In the genomic region with DNA sequence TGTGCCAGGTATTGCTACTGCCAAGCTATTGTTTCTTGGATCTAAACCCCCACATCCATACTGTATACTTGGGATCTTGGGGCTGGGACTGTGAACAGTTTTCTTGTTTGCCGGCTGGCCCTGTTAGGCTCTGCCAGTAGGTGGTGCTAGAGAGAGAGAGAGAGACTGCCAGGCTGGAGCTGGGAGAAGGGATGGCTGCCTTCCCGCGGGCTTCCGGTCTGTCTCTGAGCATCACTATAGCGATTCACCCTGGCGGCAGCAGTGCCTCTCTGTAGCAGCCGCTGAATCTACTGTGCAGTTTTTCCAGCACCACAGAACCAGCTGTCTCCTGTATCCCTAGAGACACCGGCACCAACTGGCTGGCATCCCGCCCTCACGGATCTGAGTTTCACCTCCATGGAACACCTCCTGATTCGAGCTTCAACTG, we compare ENCODE assay signal across 8 cellular contexts.
A peak's percentile ranks its signal among the peaks of the same experiment; 100 is the strongest.
DNase-seq lines count a peak whose midpoint lies in the region; ATAC-seq and TF ChIP-seq lines count a peak whose summit lies in the region.

No MANE protein-coding gene starts in this region.

- TF ChIP-seq POLR2A in erythroblast (IDR thresholded peaks at IDR 0.05; ENCODE audit: low read length) (no peak), transverse colon (IDR thresholded peaks at IDR 0.05) (no peak)

- H4K20me1 ChIP-seq in neural cell (ENCODE audit: insufficient read depth): no peaks in the 10 kb centered on the region

- H3K4me2 ChIP-seq in neural cell (ENCODE audit: low read length): no peak overlapping the region

- no peak overlapping the region for H3K27ac ChIP-seq in neural cell (ENCODE audit: low read length)
- H3K27ac ChIP-seq in transverse colon: no peak overlapping the region

- WGBS in transverse colon (ENCODE audit: low coverage in 1 of 2), 2 donors: 61 to 70% methylated on average over 6 to 11 of the region's 11 CpGs

- H3K36me3 ChIP-seq in neural cell (ENCODE audit: insufficient read depth, low read length) (no peaks in the 10 kb centered on the region), transverse colon (no peaks in the 10 kb centered on the region)

- H3K9me2 ChIP-seq in neural cell (ENCODE audit: insufficient read depth, low read length): no peaks in the 10 kb centered on the region

- H2AFZ ChIP-seq in neural cell (ENCODE audit: low read depth, low read length): no peak overlapping the region

- H3K27me3 ChIP-seq in neural cell (ENCODE audit: insufficient read depth, low read depth, low read length) (no peaks in the 10 kb centered on the region), transverse colon (peaks cover 4% of the 10 kb centered on the region)

- ATAC-seq in HG03025 (IDR thresholded peaks at IDR 0.05; ENCODE audit: low FRiP score, unreplicated experiment): peak; percentile 57

- no peak overlapping the region for H3K4me3 ChIP-seq in neural cell (ENCODE audit: low read length)
- no peak overlapping the region for H3K4me3 ChIP-seq in transverse colon

- no peak for TF ChIP-seq RAD21 in neural cell (conservative IDR thresholded peaks at IDR 0.05)

- no peak overlapping the region for H3K9ac ChIP-seq in neural cell (ENCODE audit: low read length)

- no peaks in the 10 kb centered on the region for H3K4me1 ChIP-seq in transverse colon

- intact Hi-C loops in transverse colon (cut with DNase I; ENCODE audit: low total_unique reads): no loop called here

- in situ Hi-C loops in transverse colon (cut with MboI; ENCODE audit: low pct_ligation_motif_present in 1 of 4, low pct_unique_long_range_greater_than_20kb in 1 of 4, low sequenced_read_pairs in 3 of 4): loop anchor here in 2 of 4 donors (10.0 to 25.0 kb wide), 2 partner anchors 63 to 101 kb away; no protein-coding TSS in a partner anchor

- H3F3A ChIP-seq in neural cell (ENCODE audit: insufficient read depth, low read length, poor library complexity, severe bottlenecking): no peaks in the 10 kb centered on the region

- DNase-seq in NK-92 treated with Interleukin-12 subunit alpha and Interleukin-12 subunit beta, amount 100 ng/mL, for 24 hours (lab: John Stamatoyannopoulos, UW): peak; percentile 23
- DNase-seq in NK-92 (lab: John Stamatoyannopoulos, UW; ENCODE audit: unreplicated experiment): no peak
- DNase-seq in NCI-H524 treated with DMSO at 0.1 percent for 48 hours (lab: John Stamatoyannopoulos, UW): peak; percentile 76
- peak; percentile 0 to 14 for DNase-seq in activated CD8-positive, alpha-beta memory T cell treated with anti-CD3 and anti-CD28 coated beads for 1 hour (ENCODE audit: extremely low read depth in 1 of 2, low read depth in 1 of 2)
- DNase-seq in erythroblast (lab: John Stamatoyannopoulos, UW): peak; percentile 20 to 55
- peak; percentile 22 for DNase-seq in transverse colon

- H3K9me3 ChIP-seq in neural cell (ENCODE audit: low read length): no peaks in the 10 kb centered on the region
- H3K9me3 ChIP-seq in transverse colon: no peaks in the 10 kb centered on the region

- TF ChIP-seq CTCF in neural cell (IDR thresholded peaks at IDR 0.05; ENCODE audit: poor library complexity, severe bottlenecking) (peak; percentile 13), transverse colon (IDR thresholded peaks at IDR 0.05) (peak; percentile 33 to 71 (median 40))

- no peaks in the 10 kb centered on the region for H3K79me2 ChIP-seq in neural cell (replicated peaks; ENCODE audit: insufficient read depth, low read length)

- TF ChIP-seq EP300 in neural cell (conservative IDR thresholded peaks at IDR 0.05; ENCODE audit: poor library complexity, severe bottlenecking): no peak
- TF ChIP-seq EP300 in transverse colon (IDR thresholded peaks at IDR 0.05; ENCODE audit: low read depth): no peak

TF ChIP-seq in neural cell, 6 proteins besides CTCF, POLR2A, EP300 and RAD21:
- TF ChIP-seq MXI1 (conservative IDR thresholded peaks at IDR 0.05; ENCODE audit: poor library complexity, severe bottlenecking): no peak
- TF ChIP-seq, protein P1, sequence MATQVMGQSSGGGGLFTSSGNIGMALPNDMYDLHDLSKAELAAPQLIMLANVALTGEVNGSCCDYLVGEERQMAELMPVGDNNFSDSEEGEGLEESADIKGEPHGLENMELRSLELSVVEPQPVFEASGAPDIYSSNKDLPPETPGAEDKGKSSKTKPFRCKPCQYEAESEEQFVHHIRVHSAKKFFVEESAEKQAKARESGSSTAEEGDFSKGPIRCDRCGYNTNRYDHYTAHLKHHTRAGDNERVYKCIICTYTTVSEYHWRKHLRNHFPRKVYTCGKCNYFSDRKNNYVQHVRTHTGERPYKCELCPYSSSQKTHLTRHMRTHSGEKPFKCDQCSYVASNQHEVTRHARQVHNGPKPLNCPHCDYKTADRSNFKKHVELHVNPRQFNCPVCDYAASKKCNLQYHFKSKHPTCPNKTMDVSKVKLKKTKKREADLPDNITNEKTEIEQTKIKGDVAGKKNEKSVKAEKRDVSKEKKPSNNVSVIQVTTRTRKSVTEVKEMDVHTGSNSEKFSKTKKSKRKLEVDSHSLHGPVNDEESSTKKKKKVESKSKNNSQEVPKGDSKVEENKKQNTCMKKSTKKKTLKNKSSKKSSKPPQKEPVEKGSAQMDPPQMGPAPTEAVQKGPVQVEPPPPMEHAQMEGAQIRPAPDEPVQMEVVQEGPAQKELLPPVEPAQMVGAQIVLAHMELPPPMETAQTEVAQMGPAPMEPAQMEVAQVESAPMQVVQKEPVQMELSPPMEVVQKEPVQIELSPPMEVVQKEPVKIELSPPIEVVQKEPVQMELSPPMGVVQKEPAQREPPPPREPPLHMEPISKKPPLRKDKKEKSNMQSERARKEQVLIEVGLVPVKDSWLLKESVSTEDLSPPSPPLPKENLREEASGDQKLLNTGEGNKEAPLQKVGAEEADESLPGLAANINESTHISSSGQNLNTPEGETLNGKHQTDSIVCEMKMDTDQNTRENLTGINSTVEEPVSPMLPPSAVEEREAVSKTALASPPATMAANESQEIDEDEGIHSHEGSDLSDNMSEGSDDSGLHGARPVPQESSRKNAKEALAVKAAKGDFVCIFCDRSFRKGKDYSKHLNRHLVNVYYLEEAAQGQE (IDR thresholded peaks at IDR 0.05; ENCODE audit: borderline replicate concordance): no peak
- TF ChIP-seq POLR2AphosphoS5 (IDR thresholded peaks at IDR 0.05): no peak
- TF ChIP-seq EZH2 (IDR thresholded peaks at IDR 0.05; ENCODE audit: borderline replicate concordance, insufficient read depth, low read length, poor library complexity, severe bottlenecking): no peak
- TF ChIP-seq SMC3 (conservative IDR thresholded peaks at IDR 0.05; ENCODE audit: poor library complexity): no peak
- TF ChIP-seq TAF1 (IDR thresholded peaks at IDR 0.05; ENCODE audit: low read depth): no peak
